In genomic region chr3:99817437-99818240, GRCh38 we compare ENCODE assay signal across 1 cellular context.
A peak's percentile ranks its signal among the peaks of the same experiment; 100 is the strongest.
TF ChIP-seq lines count a peak whose summit lies in the region.

TSS of gene CMSS1 (plus strand) at chr3:99817862.

TF ChIP-seq in GM12878, 131 proteins besides CTCF, POLR2A, EP300 and RAD21 (continued from another document and continues in another):
- TF ChIP-seq BCLAF1 (IDR thresholded peaks at IDR 0.05) (no peak), MTA2 (IDR thresholded peaks at IDR 0.05; ENCODE audit: low read depth) (no peak), IKZF2 (IDR thresholded peaks at IDR 0.05) (peak; percentile 55 to 58; a peak in 3 of 4 replicates), RBBP5 (conservative IDR thresholded peaks at IDR 0.05) (0 out of 2 replicates have a peak, but pooled peaks have one; percentile 69), ZBTB4 (CRISPR knock-in tag; IDR thresholded peaks at IDR 0.05) (no peak), MYB (IDR thresholded peaks at IDR 0.05; ENCODE audit: borderline replicate concordance, low read depth, low read length) (no peak), SMAD1 (IDR thresholded peaks at IDR 0.05; ENCODE audit: low read depth, partially characterized antibody) (no peak), DPF2 (IDR thresholded peaks at IDR 0.05) (peak; percentile 46; the same call in 1 of the 2 replicates), GATAD2B (conservative IDR thresholded peaks at IDR 0.05; ENCODE audit: low read depth) (0 out of 2 replicates have a peak, but pooled peaks have one; percentile 60), ATF3 (IDR thresholded peaks at IDR 0.05; ENCODE audit: borderline replicate concordance, extremely low read depth, low read depth, low read length) (no peak), NKRF (conservative IDR thresholded peaks at IDR 0.05) (peak; percentile 95), NR2C2 (IDR thresholded peaks at IDR 0.05; ENCODE audit: borderline replicate concordance, control insufficient read depth, insufficient read length, low read depth) (no peak), PAX8 (IDR thresholded peaks at IDR 0.05) (no peak), CREM (IDR thresholded peaks at IDR 0.05; ENCODE audit: low read depth) (peak; percentile 97), YBX1 (IDR thresholded peaks at IDR 0.05) (no peak), RFX5 (IDR thresholded peaks at IDR 0.05; ENCODE audit: low read depth, low read length) (peak; percentile 69; the same call in 1 of the 2 replicates), SKIL (IDR thresholded peaks at IDR 0.05; ENCODE audit: low read depth, poor library complexity, severe bottlenecking) (peak; percentile 97), PRDM15 (CRISPR knock-in tag; IDR thresholded peaks at IDR 0.05) (no peak), HDAC6 (IDR thresholded peaks at IDR 0.05; ENCODE audit: unreplicated experiment) (peak; percentile 60), HCFC1 (IDR thresholded peaks at IDR 0.05; ENCODE audit: low read length) (peak; percentile 22), STAT1 (conservative IDR thresholded peaks at IDR 0.05) (no peak), JUND (IDR thresholded peaks at IDR 0.05; ENCODE audit: low read depth, low read length) (peak; percentile 87; the same call in 1 of the 2 replicates), NR2C1 (IDR thresholded peaks at IDR 0.05) (no peak; the same call in 1 of the 2 replicates), RB1 (IDR thresholded peaks at IDR 0.05; ENCODE audit: borderline replicate concordance) (peak; percentile 66), SP1 (IDR thresholded peaks at IDR 0.05; ENCODE audit: low read depth, low read length) (no peak), MAX (IDR thresholded peaks at IDR 0.05; ENCODE audit: low read depth, low read length) (peak; percentile 85), NFIC (IDR thresholded peaks at IDR 0.05; ENCODE audit: low read depth, low read length) (peak; percentile 65; the same call in 1 of the 2 replicates), CEBPB (IDR thresholded peaks at IDR 0.05; ENCODE audit: borderline replicate concordance in 1 of 2, low read depth in 2 of 2, low read length in 2 of 2) (no peak), ZZZ3 (IDR thresholded peaks at IDR 0.05; ENCODE audit: control insufficient read depth, insufficient read length, low read depth) (no peak), KLF5 (IDR thresholded peaks at IDR 0.05; ENCODE audit: partially characterized antibody) (peak; percentile 62), NBN (IDR thresholded peaks at IDR 0.05) (peak; percentile 100), ZBTB40 (IDR thresholded peaks at IDR 0.05; ENCODE audit: borderline replicate concordance) (peak; percentile 86), ELK1 (IDR thresholded peaks at IDR 0.05; ENCODE audit: low read depth, low read length) (peak; percentile 38; the same call in 1 of the 2 replicates), USF1 (IDR thresholded peaks at IDR 0.05; ENCODE audit: borderline replicate concordance, extremely low read length, insufficient read depth, low read depth, low read length) (no peak), SMAD5 (IDR thresholded peaks at IDR 0.05; ENCODE audit: low read depth) (0 out of 2 replicates have a peak, but pooled peaks have one; percentile 60), EED (IDR thresholded peaks at IDR 0.05; ENCODE audit: low read depth) (peak; percentile 15; the same call in 1 of the 2 replicates), KAT2A (conservative IDR thresholded peaks at IDR 0.05; ENCODE audit: control insufficient read depth, low read depth, low read length) (no peak), SREBF1 (IDR thresholded peaks at IDR 0.05; ENCODE audit: low read length) (no peak), HDAC2 (IDR thresholded peaks at IDR 0.05) (peak; percentile 30; the same call in 1 of the 2 replicates)
